ENCODE assay signal across 9 cellular contexts in genomic region chr3:150495563-150496168, GRCh38. TPM values are rescaled to one million over a fixed set of nuclear protein-coding genes. Genes with fewer than 3 reads are reported as not detected.
DNase-seq lines count a peak whose midpoint lies in the region; ATAC-seq, FAIRE-seq and TF ChIP-seq lines count a peak whose summit lies in the region.
"Had no signal": no experiment of that assay in that cellular context is flagged by ENCODE, and none has a peak within 500 bp of the region (broad histone marks: within the 10 kb centered on the region; RNA-seq: fewer than 3 reads in every experiment).

No MANE protein-coding gene starts in this region.

- H4K20me1 ChIP-seq in GM23338 (replicated peaks; ENCODE audit: insufficient read depth) (no peaks in the 10 kb centered on the region), keratinocyte (ENCODE audit: control insufficient read depth, extremely low read depth, insufficient read depth, low read length) (no peaks in the 10 kb centered on the region)

- H3K9me3 ChIP-seq in body of pancreas (no peaks in the 10 kb centered on the region), keratinocyte (ENCODE audit: control insufficient read depth, low read depth, low read length) (no peaks in the 10 kb centered on the region), tibial nerve (no peaks in the 10 kb centered on the region)

- H3K9me3 Mint-ChIP-seq in CD14-positive monocyte (peaks cover 0 to 9% (median 5%) of the 10 kb centered on the region in 7 donors), GM23338 (peaks cover 14% of the 10 kb centered on the region)
- H3K9me3 Mint-ChIP-seq in activated T-helper 2 cell treated with anti-CD3 and anti-CD28 coated beads, Interferon-gamma antibody, Interleukin-2, Interleukin-4, amounts not matched to agents 10 μg/mL and 5 μg/mL and 100 μg/mL, durations not matched to agents 14 hours and 24 hours and 36 hours = peaks cover under 1% of the 10 kb centered on the region

- H3F3A ChIP-seq in GM23338 (replicated peaks; ENCODE audit: low read depth) = no peaks in the 10 kb centered on the region

- DNase-seq in CD14-positive monocyte (ENCODE audit: low spot score) = no peak
- peak; percentile 66 for DNase-seq in GM23338 (ENCODE audit: low spot score)
- peak; percentile 9 to 68 for DNase-seq in NCI-H524 (lab: John Stamatoyannopoulos, UW)
- DNase-seq in body of pancreas = no peak
- DNase-seq in keratinocyte (ENCODE audit: low read depth, low spot score) = no peak
- peak in 1 of 2 donors; percentile 73 for DNase-seq in tibial nerve (ENCODE audit: low spot score in 2 of 2)
- no peak for DNase-seq in activated T-helper 2 cell treated with anti-CD3 and anti-CD28 coated beads, Interferon-gamma antibody, Interleukin-2, Interleukin-4, amounts not matched to agents 10 μg/mL and 5 μg/mL and 100 μg/mL, durations not matched to agents 14 hours and 24 hours and 36 hours (ENCODE audit: low spot score)

- no peaks in the 10 kb centered on the region for H3K9me1 ChIP-seq in keratinocyte (ENCODE audit: control insufficient read depth, extremely low read depth, insufficient read depth, low read length)

- H3K4me3 Mint-ChIP-seq in CD14-positive monocyte (peak overlapping the region in 1 of 2 donors; percentile 15), GM23338 (no peak overlapping the region)
- no peak overlapping the region for H3K4me3 Mint-ChIP-seq in activated T-helper 2 cell treated with anti-CD3 and anti-CD28 coated beads, Interferon-gamma antibody, Interleukin-2, Interleukin-4, amounts not matched to agents 10 μg/mL and 5 μg/mL and 100 μg/mL, durations not matched to agents 14 hours and 24 hours and 36 hours (ENCODE audit: low read depth)
- H3K4me3 Mint-ChIP-seq: IgD-negative memory B cell had no signal

- no peak overlapping the region for H3K27ac ChIP-seq in GM23338 (ENCODE audit: low read depth)
- no peak overlapping the region for H3K27ac ChIP-seq in body of pancreas
- H3K27ac ChIP-seq in keratinocyte (ENCODE audit: control insufficient read depth, insufficient read depth, low read length) = no peak overlapping the region
- no peak overlapping the region for H3K27ac ChIP-seq in tibial nerve

- H3K79me2 ChIP-seq in GM23338 (replicated peaks; ENCODE audit: insufficient read depth) (no peaks in the 10 kb centered on the region), keratinocyte (ENCODE audit: control insufficient read depth, insufficient read depth, low read length) (peaks cover 2% of the 10 kb centered on the region)

- H2AFZ ChIP-seq in GM23338 = no peak overlapping the region
- no peak overlapping the region for H2AFZ ChIP-seq in keratinocyte (ENCODE audit: control insufficient read depth, low read length)

- H3K4me1 Mint-ChIP-seq in CD14-positive monocyte (peaks cover 16% of the 10 kb centered on the region), GM23338 (peaks cover 2% of the 10 kb centered on the region; the same call in 2 of the 3 replicates)
- H3K4me1 Mint-ChIP-seq in activated T-helper 2 cell treated with anti-CD3 and anti-CD28 coated beads, Interferon-gamma antibody, Interleukin-2, Interleukin-4, amounts not matched to agents 10 μg/mL and 5 μg/mL and 100 μg/mL, durations not matched to agents 14 hours and 24 hours and 36 hours (ENCODE audit: low read depth) = no peaks in the 10 kb centered on the region

- H3K36me3 ChIP-seq in GM23338 (ENCODE audit: insufficient read depth) (no peaks in the 10 kb centered on the region; the same call in 1 of the 2 replicates), body of pancreas (replicated peaks in 1 of 2; ENCODE audit: insufficient read depth in 1 of 2, low read depth in 2 of 2) (no peaks in the 10 kb centered on the region), keratinocyte (ENCODE audit: control insufficient read depth in 2 of 2, extremely low read depth in 1 of 2, insufficient read depth in 2 of 2, low read length in 2 of 2) (no peaks in the 10 kb centered on the region), tibial nerve (no peaks in the 10 kb centered on the region)

- H3K36me3 Mint-ChIP-seq in CD14-positive monocyte (no peaks in the 10 kb centered on the region), GM23338 (ENCODE audit: low read depth) (peaks cover 11% of the 10 kb centered on the region; the same call in 2 of the 3 replicates)
- no peaks in the 10 kb centered on the region for H3K36me3 Mint-ChIP-seq in activated T-helper 2 cell treated with anti-CD3 and anti-CD28 coated beads, Interferon-gamma antibody, Interleukin-2, Interleukin-4, amounts not matched to agents 10 μg/mL and 5 μg/mL and 100 μg/mL, durations not matched to agents 14 hours and 24 hours and 36 hours (ENCODE audit: low read depth)
- H3K36me3 Mint-ChIP-seq: IgD-negative memory B cell had no signal

- intact Hi-C loops in CD14-positive monocyte (cut with micrococcal nuclease) (loop anchor here (5.0 to 10.0 kb wide), 4 partner anchors 81 to 271 kb away; no protein-coding TSS in a partner anchor), body of pancreas (cut with DNase I) (loop anchor here (5.0 kb wide), 1 partner anchor 208 kb away; no protein-coding TSS in a partner anchor)
- intact Hi-C loops in activated T-helper 2 cell treated with anti-CD3 and anti-CD28 coated beads, Interferon-gamma antibody, Interleukin-2, Interleukin-4, amounts not matched to agents 10 μg/mL and 5 μg/mL and 100 μg/mL, durations not matched to agents 14 hours and 24 hours and 36 hours (cut with micrococcal nuclease) = loop anchor here (1.0 to 5.0 kb wide), 5 partner anchors 83 to 523 kb away; partner anchors contain the start of gene PFN2

- no peak for FAIRE-seq in keratinocyte (lab: Jason Lieb, UNC)

- no peaks in the 10 kb centered on the region for H3K9me2 ChIP-seq in GM23338 (ENCODE audit: insufficient read depth)

- dilution Hi-C loops in keratinocyte (cut with MboI; ENCODE audit: extremely low pct_ligation_motif_present, low sequenced_read_pairs) = no loop called here

- TF ChIP-seq CTCF in CD14-positive monocyte (IDR thresholded peaks at IDR 0.05) (peak; percentile 93), GM23338 (conservative IDR thresholded peaks at IDR 0.05; ENCODE audit: low read depth in 2 of 2) (peak; percentile 66 to 95), body of pancreas (IDR thresholded peaks at IDR 0.05) (peak; percentile 33 to 92 (median 81)), keratinocyte (optimal IDR thresholded peaks at IDR 0.05 in 1 of 3, IDR thresholded peaks at IDR 0.05 in 1 of 3, conservative IDR thresholded peaks at IDR 0.05 in 1 of 3; ENCODE audit: extremely low read depth in 1 of 3, insufficient read depth in 2 of 3, low read length in 3 of 3) (peak in 2 of 3 experiments; percentile 37 to 42), tibial nerve (IDR thresholded peaks at IDR 0.05) (peak; percentile 67 to 80 (median 74))

- H3K9ac ChIP-seq in keratinocyte (ENCODE audit: control insufficient read depth, extremely low read depth, insufficient read depth, low read length) = no peak overlapping the region

- no peak for TF ChIP-seq POLR2A in body of pancreas (IDR thresholded peaks at IDR 0.05)
- TF ChIP-seq POLR2A in tibial nerve (IDR thresholded peaks at IDR 0.05) = no peak

- H3K27me3 ChIP-seq in GM23338 (ENCODE audit: insufficient read depth) (no peaks in the 10 kb centered on the region), body of pancreas (no peaks in the 10 kb centered on the region), keratinocyte (ENCODE audit: control insufficient read depth, extremely low read depth, insufficient read depth, low read length) (no peaks in the 10 kb centered on the region), tibial nerve (no peaks in the 10 kb centered on the region)

- H3K4me3 ChIP-seq in GM23338 (no peak overlapping the region), body of pancreas (no peak overlapping the region), keratinocyte (ENCODE audit: control insufficient read depth in 2 of 3, extremely low read depth in 1 of 3, insufficient read depth in 2 of 3, low read depth in 1 of 3, low read length in 3 of 3) (no peak overlapping the region), tibial nerve (no peak overlapping the region)

- H3K27me3 Mint-ChIP-seq in CD14-positive monocyte (ENCODE audit: low read depth in 3 of 3) = peaks cover 0 to 3% (median 0%) of the 10 kb centered on the region in 3 donors
- peaks cover 2% of the 10 kb centered on the region for H3K27me3 Mint-ChIP-seq in GM23338 (ENCODE audit: insufficient read depth, low read depth, poor library complexity)
- H3K27me3 Mint-ChIP-seq in activated T-helper 2 cell treated with anti-CD3 and anti-CD28 coated beads, Interferon-gamma antibody, Interleukin-2, Interleukin-4, amounts not matched to agents 10 μg/mL and 5 μg/mL and 100 μg/mL, durations not matched to agents 14 hours and 24 hours and 36 hours (ENCODE audit: low read depth) = peaks cover 4% of the 10 kb centered on the region
- H3K27me3 Mint-ChIP-seq: IgD-negative memory B cell had no signal

- H3K4me1 ChIP-seq in GM23338 (ENCODE audit: insufficient read depth) (no peaks in the 10 kb centered on the region), body of pancreas (no peaks in the 10 kb centered on the region), keratinocyte (ENCODE audit: control insufficient read depth, extremely low read depth, insufficient read depth, low read length) (peaks cover 3% of the 10 kb centered on the region), tibial nerve (peaks cover 0 to 10% (median 0%) of the 10 kb centered on the region in 4 donors)

- 1 to 2% methylated on average over 2 of the region's 2 CpGs for WGBS in body of pancreas, 2 donors
- 2% methylated on average over 2 of the region's 2 CpGs for WGBS in tibial nerve, 2 donors

- H3K27ac Mint-ChIP-seq in CD14-positive monocyte = peak overlapping the region in 1 of 7 donors; percentile 53
- H3K27ac Mint-ChIP-seq in GM23338 = no peak overlapping the region
- no peak overlapping the region for H3K27ac Mint-ChIP-seq in activated T-helper 2 cell treated with anti-CD3 and anti-CD28 coated beads, Interferon-gamma antibody, Interleukin-2, Interleukin-4, amounts not matched to agents 10 μg/mL and 5 μg/mL and 100 μg/mL, durations not matched to agents 14 hours and 24 hours and 36 hours
- H3K27ac Mint-ChIP-seq: IgD-negative memory B cell had no signal

- ATAC-seq in GM23338 (peak; percentile 47; the same call in 2 of the 3 replicates), body of pancreas (no peak), GM19023 (IDR thresholded peaks at IDR 0.05; ENCODE audit: unreplicated experiment) (no peak)

- H3K4me2 ChIP-seq in GM23338 = no peak overlapping the region
- no peak overlapping the region for H3K4me2 ChIP-seq in keratinocyte (ENCODE audit: control insufficient read depth, extremely low read depth, insufficient read depth, low read depth, low read length)

- no peak for TF ChIP-seq EP300 in tibial nerve (IDR thresholded peaks at IDR 0.05)

RNA-seq across cellular contexts. Expression of gene SERP1, which starts 50.6 kb away (rescaled TPM):
- polyA plus RNA-seq in CD14-positive monocyte (100 to 1,000 TPM; 220 to 226 TPM), GM23338 (2016; fragmentation: Nextera tagmentation; extraction: Ambion mirVana) (211 and 229 TPM in 2 replicates), keratinocyte (56.2 to 84.2 TPM (median 61.8 TPM) in 3 replicates)
- total RNA-seq in GM23338 (2014; rRNA removed; shearing (Covaris generic)) = 214 and 252 TPM in 2 replicates
- total RNA-seq in body of pancreas (1,000 to 10,000 TPM in 1 of 2 donors, 100 to 1,000 TPM in 1; 277 to 1,534 TPM), tibial nerve (100 to 1,000 TPM; 377 to 593 (median 447) TPM)
- polyA plus RNA-seq in keratinocyte (2011; ENCODE audit: low read depth) = 69.5 TPM
- polyA plus RNA-seq in keratinocyte (2011; cell fraction: cytosol; rRNA removed) = 55.0 and 91.6 TPM in 2 replicates
- polyA plus RNA-seq in keratinocyte (2011; cell fraction: nucleus; rRNA removed) = 44.8 and 58.8 TPM in 2 replicates
- 84.6 and 89.6 TPM in 2 replicates for polyA plus RNA-seq in keratinocyte (2012; ENCODE audit: low replicate concordance)
- 13.7 to 47.3 TPM (median 26.0 TPM) in 3 replicates for polyA minus RNA-seq in keratinocyte
- polyA minus RNA-seq in keratinocyte (2011; cell fraction: cytosol; rRNA and poly(A)+ RNA removed) = 211 TPM
- 46.6 and 49.6 TPM in 2 replicates for polyA minus RNA-seq in keratinocyte (2011; cell fraction: nucleus; rRNA and poly(A)+ RNA removed)
- 89.2 and 91.7 TPM in 2 replicates for total RNA-seq in activated T-helper 2 cell treated with anti-CD3 and anti-CD28 coated beads, Interferon-gamma antibody, Interleukin-2, Interleukin-4, amounts not matched to agents 10 μg/mL and 5 μg/mL and 100 μg/mL, durations not matched to agents 14 hours and 24 hours and 36 hours

RNA-seq across cellular contexts. Expression of gene EIF2A, which starts 50.9 kb away (rescaled TPM):
- polyA plus RNA-seq in CD14-positive monocyte (10 to 100 TPM; 48.5 to 50.8 TPM), GM23338 (2016; fragmentation: Nextera tagmentation; extraction: Ambion mirVana) (65.6 and 95.2 TPM in 2 replicates), keratinocyte (51.3 to 147 TPM (median 104 TPM) in 3 replicates)
- 114 and 153 TPM in 2 replicates for total RNA-seq in GM23338 (2014; rRNA removed; shearing (Covaris generic))
- total RNA-seq in body of pancreas (100 to 1,000 TPM in 1 of 2 donors, 10 to 100 TPM in 1; 58.7 to 126 TPM), tibial nerve (100 to 1,000 TPM in 2 of 4 donors, 10 to 100 TPM in 2; 84.7 to 103 (median 100) TPM)
- polyA plus RNA-seq in keratinocyte (2011; ENCODE audit: low read depth) = 324 TPM
- 78.8 and 149 TPM in 2 replicates for polyA plus RNA-seq in keratinocyte (2011; cell fraction: cytosol; rRNA removed)
- polyA plus RNA-seq in keratinocyte (2011; cell fraction: nucleus; rRNA removed) = 66.7 and 83.8 TPM in 2 replicates
- polyA plus RNA-seq in keratinocyte (2012; ENCODE audit: low replicate concordance) = 50.7 and 55.3 TPM in 2 replicates
- 12.9 to 95.7 TPM (median 71.7 TPM) in 3 replicates for polyA minus RNA-seq in keratinocyte
- polyA minus RNA-seq in keratinocyte (2011; cell fraction: cytosol; rRNA and poly(A)+ RNA removed) = 24.6 TPM
- polyA minus RNA-seq in keratinocyte (2011; cell fraction: nucleus; rRNA and poly(A)+ RNA removed) = 25.0 and 35.0 TPM in 2 replicates
- 124 and 126 TPM in 2 replicates for total RNA-seq in activated T-helper 2 cell treated with anti-CD3 and anti-CD28 coated beads, Interferon-gamma antibody, Interleukin-2, Interleukin-4, amounts not matched to agents 10 μg/mL and 5 μg/mL and 100 μg/mL, durations not matched to agents 14 hours and 24 hours and 36 hours

Comparison
In these comparisons a context has a peak if more than half of its experiments do, and no peak if none do; other contexts are left out.
1. DNase-seq: peak in GM23338 (single experiment) and NCI-H524 (2 of 2); none in CD14-positive monocyte (single experiment), body of pancreas (0 of 4), keratinocyte (single experiment) and activated T-helper 2 cell treated with anti-CD3 and anti-CD28 coated beads, Interferon-gamma antibody, Interleukin-2, Interleukin-4, amounts not matched to agents 10 μg/mL and 5 μg/mL and 100 μg/mL, durations not matched to agents 14 hours and 24 hours and 36 hours (single experiment).
2. CTCF ChIP-seq: peak in every context shown above with its lines; median percentile 93 in CD14-positive monocyte; 81 in body of pancreas; 80 in GM23338; 74 in tibial nerve; 40 in keratinocyte.